In the genomic region with DNA sequence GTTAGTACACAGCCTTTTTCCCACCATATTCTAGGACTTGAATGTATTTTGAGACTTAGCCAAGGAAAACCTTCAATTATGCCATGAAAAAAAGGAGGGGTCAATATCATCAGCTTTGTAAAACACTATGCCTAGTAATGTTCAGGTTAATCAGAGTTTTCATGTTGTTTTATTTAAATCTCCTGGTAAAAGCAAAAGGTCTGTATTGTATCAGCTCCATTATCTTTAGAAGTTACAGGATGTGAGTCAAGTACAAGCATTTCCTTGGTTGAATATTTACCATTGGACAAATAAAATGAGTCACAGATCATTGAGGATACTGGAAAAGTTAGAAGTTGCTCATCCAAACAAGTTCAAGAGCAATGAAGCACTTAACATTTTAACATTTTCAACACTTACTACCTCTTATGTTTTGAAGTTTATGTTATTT, we compare ENCODE assay signal across 12 cellular contexts.
A peak's percentile ranks its signal among the peaks of the same experiment; 100 is the strongest.
DNase-seq lines count a peak whose midpoint lies in the region; ATAC-seq, FAIRE-seq and TF ChIP-seq lines count a peak whose summit lies in the region.
"Had no signal": no experiment of that assay in that cellular context is flagged by ENCODE, and none has a peak within 500 bp of the region (broad histone marks: within the 10 kb centered on the region; RNA-seq: fewer than 3 reads in every experiment).

No MANE protein-coding gene starts in this region.

- H3K4me1 ChIP-seq in breast epithelium (no peaks in the 10 kb centered on the region), keratinocyte (ENCODE audit: control insufficient read depth, extremely low read depth, insufficient read depth, low read length) (peaks cover 42% of the 10 kb centered on the region), upper lobe of right lung (no peaks in the 10 kb centered on the region), BE2C (no peaks in the 10 kb centered on the region), stomach (peaks cover 2 to 20% (median 10%) of the 10 kb centered on the region in 4 donors)

- no peak for TF ChIP-seq POLR2A in breast epithelium (IDR thresholded peaks at IDR 0.05)
- no peak for TF ChIP-seq POLR2A in stomach (IDR thresholded peaks at IDR 0.05)

- CTCF ChIA-PET in MCF 10A (lab: Yijun Ruan, JAX) = interaction anchor here (0.6 to 0.9 kb wide), 4 partner anchors 19 to 600 kb away, joined by 3 to 4 read pairs (median 4); no protein-coding TSS in a partner anchor

- H4K20me1 ChIP-seq in keratinocyte (ENCODE audit: control insufficient read depth, extremely low read depth, insufficient read depth, low read length) = no peaks in the 10 kb centered on the region

- POLR2A ChIA-PET in MCF 10A (lab: Yijun Ruan, JAX) = interaction anchor here (0.7 to 1.9 kb wide), 6 partner anchors 10 to 100 kb away, joined by 3 to 6 read pairs (median 4); no protein-coding TSS in a partner anchor

- H3K79me2 ChIP-seq in keratinocyte (ENCODE audit: control insufficient read depth, insufficient read depth, low read length) = no peaks in the 10 kb centered on the region

- H3K9ac ChIP-seq in keratinocyte (ENCODE audit: control insufficient read depth, extremely low read depth, insufficient read depth, low read length) = no peak overlapping the region

- DNase-seq in MCF 10A (ENCODE audit: unreplicated experiment) = peak; percentile 41
- DNase-seq in breast epithelium (ENCODE audit: low spot score in 2 of 2) = no peak
- DNase-seq in astrocyte of the hippocampus (ENCODE audit: low read depth, low spot score) = peak; percentile 44
- peak; percentile 42 for DNase-seq in keratinocyte (ENCODE audit: low read depth, low spot score)
- DNase-seq in upper lobe of right lung = no peak
- DNase-seq in BE2C = no peak
- no peak for DNase-seq in stomach
- DNase-seq: activated CD4-positive, CD25-positive, alpha-beta regulatory T cell; NCI-H1930; right cardiac atrium had no signal

- peak; percentile 90 for FAIRE-seq in keratinocyte (lab: Jason Lieb, UNC)
- FAIRE-seq: A204.1 had no signal

- H3K9me3 ChIP-seq in breast epithelium (no peaks in the 10 kb centered on the region), keratinocyte (ENCODE audit: control insufficient read depth, low read depth, low read length) (no peaks in the 10 kb centered on the region), upper lobe of right lung (no peaks in the 10 kb centered on the region), BE2C (no peaks in the 10 kb centered on the region), stomach (no peaks in the 10 kb centered on the region)

- no peaks in the 10 kb centered on the region for H3K36me3 ChIP-seq in breast epithelium
- H3K36me3 ChIP-seq in keratinocyte (ENCODE audit: control insufficient read depth in 2 of 2, extremely low read depth in 1 of 2, insufficient read depth in 2 of 2, low read length in 2 of 2) = peaks cover 9 to 43% of the 10 kb centered on the region in 2 experiments
- no peaks in the 10 kb centered on the region for H3K36me3 ChIP-seq in upper lobe of right lung
- no peaks in the 10 kb centered on the region for H3K36me3 ChIP-seq in BE2C
- peaks cover 0 to 5% (median 0%) of the 10 kb centered on the region in 4 donors for H3K36me3 ChIP-seq in stomach

- H3K4me2 ChIP-seq in keratinocyte (ENCODE audit: control insufficient read depth, extremely low read depth, insufficient read depth, low read depth, low read length) = peak overlapping the region; percentile 18

- dilution Hi-C loops in keratinocyte (cut with MboI; ENCODE audit: extremely low pct_ligation_motif_present, low sequenced_read_pairs) = no loop called here

- no peaks in the 10 kb centered on the region for H3K27me3 Mint-ChIP-seq in MCF 10A (ENCODE audit: insufficient read depth, unreplicated experiment)

- TF ChIP-seq CTCF in MCF 10A (IDR thresholded peaks at IDR 0.05; ENCODE audit: unreplicated experiment) (no peak), breast epithelium (IDR thresholded peaks at IDR 0.05) (no peak), keratinocyte (optimal IDR thresholded peaks at IDR 0.05 in 1 of 3, IDR thresholded peaks at IDR 0.05 in 1 of 3, conservative IDR thresholded peaks at IDR 0.05 in 1 of 3; ENCODE audit: extremely low read depth in 1 of 3, insufficient read depth in 2 of 3, low read length in 3 of 3) (no peak), upper lobe of right lung (IDR thresholded peaks at IDR 0.05) (no peak), BE2C (IDR thresholded peaks at IDR 0.05; ENCODE audit: low read depth, low read length) (no peak), stomach (IDR thresholded peaks at IDR 0.05) (no peak)

- peak; percentile 32 for ATAC-seq in upper lobe of right lung
- no peak for ATAC-seq in GM19397 (IDR thresholded peaks at IDR 0.05; ENCODE audit: unreplicated experiment)

- no peak overlapping the region for H3K27ac ChIP-seq in breast epithelium
- peak overlapping the region; percentile 77 for H3K27ac ChIP-seq in keratinocyte (ENCODE audit: control insufficient read depth, insufficient read depth, low read length)
- H3K27ac ChIP-seq in upper lobe of right lung = no peak overlapping the region
- H3K27ac ChIP-seq in stomach = peak overlapping the region in 2 of 5 donors; percentile 42 to 52

- peaks cover 69% of the 10 kb centered on the region for H3K36me3 Mint-ChIP-seq in MCF 10A (ENCODE audit: insufficient read depth, unreplicated experiment)

- no peak overlapping the region for H3K4me3 ChIP-seq in breast epithelium
- H3K4me3 ChIP-seq in keratinocyte (ENCODE audit: control insufficient read depth in 2 of 3, extremely low read depth in 1 of 3, insufficient read depth in 2 of 3, low read depth in 1 of 3, low read length in 3 of 3) = no peak overlapping the region
- H3K4me3 ChIP-seq in upper lobe of right lung = no peak overlapping the region
- no peak overlapping the region for H3K4me3 ChIP-seq in BE2C (ENCODE audit: low read depth, low read length)
- H3K4me3 ChIP-seq in stomach = no peak overlapping the region

- H3K27me3 ChIP-seq in breast epithelium = no peaks in the 10 kb centered on the region
- H3K27me3 ChIP-seq in keratinocyte (ENCODE audit: control insufficient read depth, extremely low read depth, insufficient read depth, low read length) = no peaks in the 10 kb centered on the region
- no peaks in the 10 kb centered on the region for H3K27me3 ChIP-seq in upper lobe of right lung
- H3K27me3 ChIP-seq in BE2C = no peaks in the 10 kb centered on the region
- no peaks in the 10 kb centered on the region for H3K27me3 ChIP-seq in stomach

- H3K4me1 Mint-ChIP-seq in MCF 10A (ENCODE audit: insufficient read depth, unreplicated experiment) = peaks cover 6% of the 10 kb centered on the region

- intact Hi-C loops in MCF 10A (cut with micrococcal nuclease) (no loop called here), breast epithelium (cut with DNase I; ENCODE audit: low total_unique reads) (no loop called here), upper lobe of right lung (cut with DNase I) (no loop called here), stomach (cut with DNase I; ENCODE audit: low total_unique reads) (no loop called here)

- peak overlapping the region; percentile 35 for H3K27ac Mint-ChIP-seq in MCF 10A (ENCODE audit: low read depth, unreplicated experiment)

- BruUV-seq in MCF 10A (replicated peaks; lab: Mats Ljungman, UMichigan) = no TSS peak

- H2AFZ ChIP-seq in keratinocyte (ENCODE audit: control insufficient read depth, low read length) = no peak overlapping the region

- no peaks in the 10 kb centered on the region for H3K9me3 Mint-ChIP-seq in MCF 10A (ENCODE audit: unreplicated experiment)

- H3K9me1 ChIP-seq in keratinocyte (ENCODE audit: control insufficient read depth, extremely low read depth, insufficient read depth, low read length) = no peaks in the 10 kb centered on the region

- no peak overlapping the region for H3K4me3 Mint-ChIP-seq in MCF 10A (ENCODE audit: unreplicated experiment)

- TF ChIP-seq EP300 in stomach (IDR thresholded peaks at IDR 0.05) = no peak

Comparison
In these comparisons a context has a peak if more than half of its experiments do, and no peak if none do; other contexts are left out.
1. DNase-seq: peak in MCF 10A (single experiment), astrocyte of the hippocampus (single experiment) and keratinocyte (single experiment); none in breast epithelium (0 of 2), upper lobe of right lung (single experiment), BE2C (single experiment) and stomach (single experiment).